ENCODE assay signal across 38 cellular contexts in genomic region chr5:173441053-173441628, GRCh38.
"Had no signal": no experiment of that assay in that cellular context is flagged by ENCODE, and none has a peak within 500 bp of the region (broad histone marks: within the 10 kb centered on the region; RNA-seq: fewer than 3 reads in every experiment).

No MANE protein-coding gene starts in this region.

- H3K4me1 Mint-ChIP-seq: activated CD4-positive, alpha-beta T cell treated with anti-CD3 and anti-CD28 coated beads for 36 hours; activated CD4-positive, alpha-beta T cell treated with anti-CD3 and anti-CD28 coated beads, Interleukin-2, amount 10 ng/mL, durations not matched to agents 24 days and 14 days; activated CD8-positive, alpha-beta memory T cell treated with anti-CD3 and anti-CD28 coated beads, Interleukin-2, amount 10 ng/mL, durations not matched to agents 7 days and 5 days; activated naive CD4-positive, alpha-beta T cell treated with anti-CD3 and anti-CD28 coated beads, Interleukin-2, amount 50 U/mL, for 24 hours; activated naive CD8-positive, alpha-beta T cell treated with anti-CD3 and anti-CD28 coated beads for 36 hours; activated naive CD8-positive, alpha-beta T cell treated with anti-CD3 and anti-CD28 coated beads, Interleukin-2, amount 50 U/mL, for 24 hours; T-helper 17 cell had no signal

- H3K27ac Mint-ChIP-seq: activated CD4-positive, alpha-beta memory T cell treated with anti-CD3 and anti-CD28 coated beads for 36 hours; activated CD4-positive, alpha-beta T cell treated with anti-CD3 and anti-CD28 coated beads for 36 hours; activated CD4-positive, alpha-beta T cell treated with anti-CD3 and anti-CD28 coated beads, Interleukin-2, amount 10 ng/mL, durations not matched to agents 24 days and 14 days; activated CD8-positive, alpha-beta memory T cell treated with anti-CD3 and anti-CD28 coated beads, Interleukin-2, amount 10 ng/mL, durations not matched to agents 7 days and 5 days; activated CD8-positive, alpha-beta T cell treated with anti-CD3 and anti-CD28 coated beads, Interleukin-2, amount 10 ng/mL, durations not matched to agents 7 days and 5 days; activated naive CD4-positive, alpha-beta T cell treated with anti-CD3 and anti-CD28 coated beads for 36 hours; activated naive CD4-positive, alpha-beta T cell treated with anti-CD3 and anti-CD28 coated beads, Interleukin-2, amount 50 U/mL, for 24 hours; activated naive CD8-positive, alpha-beta T cell treated with anti-CD3 and anti-CD28 coated beads for 36 hours; activated naive CD8-positive, alpha-beta T cell treated with anti-CD3 and anti-CD28 coated beads, Interleukin-2, amount 50 U/mL, for 24 hours; activated T-helper 1 cell treated with anti-CD3 and anti-CD28 coated beads, Interleukin-12 subunit alpha, Interleukin-12 subunit beta, Interleukin-2, Interleukin-4 antibody, amounts not matched to agents 30 ng/mL and 10 ng/mL and 1 ng/mL, durations not matched to agents 14 hours and 24 hours and 36 hours; activated T-helper 2 cell treated with anti-CD3 and anti-CD28 coated beads, Interferon-gamma antibody, Interleukin-2, Interleukin-4, amounts not matched to agents 10 μg/mL and 5 μg/mL and 100 μg/mL, durations not matched to agents 14 hours and 24 hours and 36 hours; effector memory CD8-positive, alpha-beta T cell; T-helper 17 cell; T-helper 2 cell treated with Interferon-gamma antibody and Interleukin-4, amounts not matched to agents 5 μg/mL and 100 μg/mL, for 36 hours had no signal

- H3K4me3 Mint-ChIP-seq: activated CD4-positive, alpha-beta memory T cell treated with anti-CD3 and anti-CD28 coated beads for 36 hours; activated CD4-positive, alpha-beta T cell treated with anti-CD3 and anti-CD28 coated beads for 36 hours; activated CD4-positive, alpha-beta T cell treated with anti-CD3 and anti-CD28 coated beads, Interleukin-2, amount 10 ng/mL, durations not matched to agents 24 days and 14 days; activated CD8-positive, alpha-beta memory T cell treated with anti-CD3 and anti-CD28 coated beads, Interleukin-2, amount 10 ng/mL, durations not matched to agents 7 days and 5 days; activated CD8-positive, alpha-beta T cell treated with anti-CD3 and anti-CD28 coated beads, Interleukin-2, amount 10 ng/mL, durations not matched to agents 7 days and 5 days; activated naive CD4-positive, alpha-beta T cell treated with anti-CD3 and anti-CD28 coated beads for 36 hours; activated naive CD4-positive, alpha-beta T cell treated with anti-CD3 and anti-CD28 coated beads, Interleukin-2, amount 50 U/mL, for 24 hours; activated naive CD8-positive, alpha-beta T cell treated with anti-CD3 and anti-CD28 coated beads for 36 hours; activated naive CD8-positive, alpha-beta T cell treated with anti-CD3 and anti-CD28 coated beads, Interleukin-2, amount 50 U/mL, for 24 hours; activated T-helper 1 cell treated with anti-CD3 and anti-CD28 coated beads, Interleukin-12 subunit alpha, Interleukin-12 subunit beta, Interleukin-2, Interleukin-4 antibody, amounts not matched to agents 30 ng/mL and 10 ng/mL and 1 ng/mL, durations not matched to agents 14 hours and 24 hours and 36 hours; effector memory CD8-positive, alpha-beta T cell; T-helper 17 cell; T-helper 2 cell treated with Interferon-gamma antibody and Interleukin-4, amounts not matched to agents 5 μg/mL and 100 μg/mL, for 36 hours had no signal

- H3K9me3 Mint-ChIP-seq: activated CD4-positive, alpha-beta memory T cell treated with anti-CD3 and anti-CD28 coated beads for 36 hours; activated CD4-positive, alpha-beta T cell treated with anti-CD3 and anti-CD28 coated beads, Interleukin-2, amount 10 ng/mL, durations not matched to agents 24 days and 14 days; activated naive CD4-positive, alpha-beta T cell treated with anti-CD3 and anti-CD28 coated beads for 36 hours; activated naive CD4-positive, alpha-beta T cell treated with anti-CD3 and anti-CD28 coated beads, Interleukin-2, amount 50 U/mL, for 24 hours; activated naive CD8-positive, alpha-beta T cell treated with anti-CD3 and anti-CD28 coated beads for 36 hours; activated naive CD8-positive, alpha-beta T cell treated with anti-CD3 and anti-CD28 coated beads, Interleukin-2, amount 50 U/mL, for 24 hours; activated T-helper 1 cell treated with anti-CD3 and anti-CD28 coated beads, Interleukin-12 subunit alpha, Interleukin-12 subunit beta, Interleukin-2, Interleukin-4 antibody, amounts not matched to agents 30 ng/mL and 10 ng/mL and 1 ng/mL, durations not matched to agents 14 hours and 24 hours and 36 hours; activated T-helper 2 cell treated with anti-CD3 and anti-CD28 coated beads, Interferon-gamma antibody, Interleukin-2, Interleukin-4, amounts not matched to agents 10 μg/mL and 5 μg/mL and 100 μg/mL, durations not matched to agents 14 hours and 24 hours and 36 hours; effector memory CD8-positive, alpha-beta T cell; T-helper 2 cell treated with Interferon-gamma antibody and Interleukin-4, amounts not matched to agents 5 μg/mL and 100 μg/mL, for 36 hours had no signal

- H3K4me3 ChIP-seq: adrenal gland, body of pancreas, breast epithelium, cardiac muscle cell, coronary artery, gastrocnemius medialis, heart left ventricle had no signal

- DNase-seq: activated CD4-positive, alpha-beta memory T cell treated with anti-CD3 and anti-CD28 coated beads for 36 hours; activated CD4-positive, alpha-beta T cell treated with anti-CD3 and anti-CD28 coated beads for 36 hours; activated CD4-positive, alpha-beta T cell treated with anti-CD3 and anti-CD28 coated beads, Interleukin-2, amount 10 ng/mL, durations not matched to agents 24 days and 14 days; activated CD4-positive, CD25-positive, alpha-beta regulatory T cell; activated CD4-positive, CD25-positive, alpha-beta regulatory T cell treated with anti-CD3 and anti-CD28 coated beads, Interleukin-2, amount 50 U/mL, for 72 hours; activated CD8-positive, alpha-beta memory T cell treated with anti-CD3 and anti-CD28 coated beads, Interleukin-2, amount 10 ng/mL, durations not matched to agents 7 days and 5 days; activated CD8-positive, alpha-beta memory T cell treated with anti-CD3 and anti-CD28 coated beads, Interleukin-2, amount 50 U/mL, for 4 hours; activated CD8-positive, alpha-beta T cell treated with anti-CD3 and anti-CD28 coated beads, Interleukin-2, amount 10 ng/mL, durations not matched to agents 7 days and 5 days; activated effector memory CD4-positive, alpha-beta T cell treated with anti-CD3 and anti-CD28 coated beads, Interleukin-2, amount 50 U/mL, for 16 hours; activated naive CD4-positive, alpha-beta T cell treated with anti-CD3 and anti-CD28 coated beads for 36 hours; activated naive CD8-positive, alpha-beta T cell treated with anti-CD3 and anti-CD28 coated beads for 36 hours; activated naive CD8-positive, alpha-beta T cell treated with anti-CD3 and anti-CD28 coated beads, Interleukin-2, amount 50 U/mL, for 24 hours; activated T-cell treated with anti-CD3 and anti-CD28 coated beads, Interleukin-2, amount 50 U/mL, for 1 hour; activated T-cell treated with anti-CD3 and anti-CD28 coated beads, Interleukin-2, amount 50 U/mL, for 48 hours; adrenal gland; amygdala; aorta; body of pancreas; central memory CD4-positive, alpha-beta T cell; cerebellar nuclear complex; dermis blood vessel endothelial cell; effector CD4-positive, alpha-beta T cell; effector memory CD8-positive, alpha-beta T cell; foreskin keratinocyte; gastrocnemius medialis; glutamatergic neuron; heart left ventricle; T-helper 1 cell; T-helper 17 cell; T1000 had no signal

- H3K27ac ChIP-seq: adrenal gland, body of pancreas, breast epithelium, cardiac muscle cell, coronary artery, foreskin keratinocyte, gastrocnemius medialis, heart left ventricle had no signal

- H3K27me3 ChIP-seq: adrenal gland, body of pancreas, breast epithelium, cardiac muscle cell, gastrocnemius medialis had no signal

- ATAC-seq: activated CD4-positive, alpha-beta T cell treated with anti-CD3 and anti-CD28 coated beads for 36 hours; activated CD8-positive, alpha-beta memory T cell treated with anti-CD3 and anti-CD28 coated beads, Interleukin-2, amount 10 ng/mL, durations not matched to agents 7 days and 5 days; activated CD8-positive, alpha-beta T cell treated with anti-CD3 and anti-CD28 coated beads, Interleukin-2, amount 10 ng/mL, durations not matched to agents 7 days and 5 days; activated naive CD8-positive, alpha-beta T cell treated with anti-CD3 and anti-CD28 coated beads, Interleukin-2, amount 50 U/mL, for 24 hours; body of pancreas; effector memory CD8-positive, alpha-beta T cell; esophagus mucosa; foreskin keratinocyte; gastrocnemius medialis; heart left ventricle; T-helper 17 cell had no signal

- H3K36me3 Mint-ChIP-seq: activated CD4-positive, alpha-beta memory T cell treated with anti-CD3 and anti-CD28 coated beads for 36 hours; activated CD8-positive, alpha-beta memory T cell treated with anti-CD3 and anti-CD28 coated beads, Interleukin-2, amount 10 ng/mL, durations not matched to agents 7 days and 5 days; activated naive CD4-positive, alpha-beta T cell treated with anti-CD3 and anti-CD28 coated beads, Interleukin-2, amount 50 U/mL, for 24 hours; activated naive CD8-positive, alpha-beta T cell treated with anti-CD3 and anti-CD28 coated beads for 36 hours had no signal

- H3K4me1 ChIP-seq: adrenal gland, body of pancreas, breast epithelium, foreskin keratinocyte, gastrocnemius medialis, heart left ventricle had no signal

- H3K9me3 ChIP-seq: adrenal gland, body of pancreas, breast epithelium, gastrocnemius medialis, heart left ventricle had no signal

- H3K36me3 ChIP-seq: adrenal gland, breast epithelium, cardiac muscle cell, gastrocnemius medialis, heart left ventricle had no signal

- H3K27me3 Mint-ChIP-seq: activated CD4-positive, alpha-beta T cell treated with anti-CD3 and anti-CD28 coated beads, Interleukin-2, amount 10 ng/mL, durations not matched to agents 24 days and 14 days; activated CD8-positive, alpha-beta memory T cell treated with anti-CD3 and anti-CD28 coated beads, Interleukin-2, amount 10 ng/mL, durations not matched to agents 7 days and 5 days; activated naive CD4-positive, alpha-beta T cell treated with anti-CD3 and anti-CD28 coated beads, Interleukin-2, amount 50 U/mL, for 24 hours; T-helper 17 cell had no signal
